In the genomic region with DNA sequence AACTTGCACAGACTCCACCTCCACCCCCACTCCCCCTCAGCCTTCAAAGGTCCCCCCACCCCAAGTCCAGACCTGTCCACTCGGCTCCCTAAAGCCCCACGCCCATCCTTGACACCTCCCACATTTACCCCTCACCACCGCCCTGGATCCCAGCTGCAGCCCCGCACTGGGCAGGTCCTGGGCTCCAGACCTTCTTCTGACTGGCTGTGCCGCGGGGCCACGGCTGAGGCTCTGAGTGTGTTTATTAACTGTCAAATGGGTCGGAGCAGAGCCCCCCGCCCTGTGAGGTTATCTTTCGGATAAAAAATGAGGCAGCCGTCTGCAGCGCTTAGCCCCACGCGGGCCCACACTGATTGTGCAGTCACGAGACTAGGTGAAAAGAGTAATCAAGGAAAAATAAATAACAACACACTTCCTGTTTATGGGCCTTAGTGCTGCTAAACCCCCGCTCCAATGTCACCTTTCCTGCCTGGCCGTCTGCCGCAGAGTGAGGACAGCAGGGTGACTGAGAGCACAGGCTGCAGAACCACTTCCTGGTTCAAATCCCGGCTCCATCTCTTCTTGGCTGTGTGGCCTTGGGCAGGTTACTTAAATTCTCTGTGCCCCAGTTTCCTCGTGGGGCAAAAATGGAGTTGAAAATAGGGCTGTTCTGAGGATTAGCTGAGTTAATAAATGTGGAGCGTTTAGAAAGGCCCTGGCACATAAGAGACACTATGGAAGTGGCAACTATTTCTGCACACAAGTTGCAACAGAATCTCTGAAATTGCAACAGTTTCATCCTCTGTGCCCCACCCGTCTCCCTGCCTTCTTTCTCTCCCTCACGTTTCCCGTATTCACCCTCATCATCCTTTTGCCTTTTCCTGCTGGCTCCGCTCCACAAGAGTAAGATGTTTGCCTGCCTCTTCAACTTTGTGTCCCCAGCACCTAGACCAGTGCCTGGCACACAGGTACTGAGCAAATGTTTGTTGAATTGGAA, we compare ENCODE assay signal across 8 cellular contexts. TPM values are rescaled to one million over a fixed set of nuclear protein-coding genes. Genes with fewer than 3 reads are reported as not detected.
DNase-seq lines count a peak whose midpoint lies in the region; ATAC-seq and TF ChIP-seq lines count a peak whose summit lies in the region.

No MANE protein-coding gene starts in this region.

- TF ChIP-seq CTCF in SU-DHL-6 (IDR thresholded peaks at IDR 0.05; ENCODE audit: insufficient read depth, low read length, poor library complexity, severe bottlenecking) = no peak

- H3F3A ChIP-seq in SU-DHL-6 (ENCODE audit: insufficient read depth) = peaks cover 13% of the 10 kb centered on the region

- H3K27me3 ChIP-seq in SU-DHL-6 (ENCODE audit: low read length) = no peaks in the 10 kb centered on the region

- in situ Hi-C loops in KBM-7 (cut with MboI; ENCODE audit: low pct_unique_long_range_greater_than_20kb, low sequenced_read_pairs) = no loop called here

- no peak overlapping the region for H3K27ac ChIP-seq in SU-DHL-6 (ENCODE audit: low read depth, low read length)

- H3K36me3 ChIP-seq in ES-I3 (ENCODE audit: insufficient read depth, low read length) (peaks cover 4% of the 10 kb centered on the region; the same call in 1 of the 2 replicates), SU-DHL-6 (ENCODE audit: low read length) (0 out of 2 replicates have a peak, but pooled peaks cover 4% of the 10 kb centered on the region)

- peaks cover 31% of the 10 kb centered on the region for H3K79me2 ChIP-seq in SU-DHL-6 (ENCODE audit: insufficient read depth, low read length)

- H3K4me3 ChIP-seq in SU-DHL-6 (ENCODE audit: insufficient read depth, low read length, poor library complexity, severe bottlenecking) = peak overlapping the region; percentile 80

- peaks cover 8% of the 10 kb centered on the region for H3K4me1 ChIP-seq in ES-I3 (ENCODE audit: insufficient read depth, low read length)

- no peaks in the 10 kb centered on the region for H3K9me2 ChIP-seq in SU-DHL-6 (replicated peaks; ENCODE audit: insufficient read depth, low read length)

- no peaks in the 10 kb centered on the region for H3K9me3 ChIP-seq in ES-I3 (ENCODE audit: control insufficient read depth, insufficient read depth, low read length)
- H3K9me3 ChIP-seq in SU-DHL-6 (ENCODE audit: insufficient read depth, low read length) = no peaks in the 10 kb centered on the region

- H2AFZ ChIP-seq in SU-DHL-6 (ENCODE audit: low read depth, low read length, severe bottlenecking) = no peak overlapping the region

- ATAC-seq in HG03432 (IDR thresholded peaks at IDR 0.05; ENCODE audit: unreplicated experiment) = no peak
- no peak for ATAC-seq in HG02759 (IDR thresholded peaks at IDR 0.05; ENCODE audit: unreplicated experiment)
- no peak for ATAC-seq in HG02642 (IDR thresholded peaks at IDR 0.05; ENCODE audit: poor library complexity, unreplicated experiment)

- H3K9ac ChIP-seq in ES-I3 (ENCODE audit: low read depth, low read length) (peak overlapping the region; percentile 83; the same call in 1 of the 2 replicates), SU-DHL-6 (ENCODE audit: low read length) (peak overlapping the region; percentile 73)

- no peaks in the 10 kb centered on the region for H4K20me1 ChIP-seq in SU-DHL-6 (ENCODE audit: low read depth, low read length)

- intact Hi-C loops in posterior vena cava (cut with DNase I) = loop anchor here in 1 of 2 donors (2.0 to 5.0 kb wide), 2 partner anchors 18 to 36 kb away; no protein-coding TSS in a partner anchor

- peak overlapping the region; percentile 91 for H3K4me2 ChIP-seq in SU-DHL-6 (ENCODE audit: low read depth, low read length, poor library complexity, severe bottlenecking)

- DNase-seq in fibroblast of gingiva (ENCODE audit: low read depth) (peak; percentile 72), posterior vena cava (ENCODE audit: low spot score) (peak; percentile 82), KBM-7 (no peak)

RNA-seq across cellular contexts. Expression of gene SETD1B, which starts 9.4 kb away (rescaled TPM):
- 10 to 100 TPM; 20.2 to 20.9 TPM for total RNA-seq in posterior vena cava

RNA-seq across cellular contexts. Expression of gene RHOF, which starts 19.7 kb away (rescaled TPM):
- total RNA-seq in posterior vena cava = 10 to 100 TPM in 1 of 2 donors, 1 to 10 TPM in 1; 5.3 to 10.4 TPM

RNA-seq across cellular contexts. Expression of gene HPD, which starts 45.5 kb away (rescaled TPM):
- total RNA-seq in posterior vena cava = 10 to 100 TPM in 1 of 2 donors, 1 to 10 TPM in 1; 5.6 to 17.4 TPM
